In genomic region chr1:82114887-82115286, GRCh38 we compare ENCODE assay signal across 6 cellular contexts.
"Had no signal": no experiment of that assay in that cellular context is flagged by ENCODE, and none has a peak within 500 bp of the region (broad histone marks: within the 10 kb centered on the region; RNA-seq: fewer than 3 reads in every experiment).

No MANE protein-coding gene starts in this region.

- H3K4me2 ChIP-seq: KMS-11 had no signal

- H3K27ac ChIP-seq: HL-60, KMS-11 had no signal

- H3K9ac ChIP-seq: KMS-11 had no signal

- DNase-seq: IMR-90, KBM-7, KG1 had no signal

- FAIRE-seq: HTR-8/SVneo had no signal
